1 cellular context compared by ENCODE assay signal in genomic region chr4:76215120-76215519, GRCh38.
TF ChIP-seq lines count a peak whose summit lies in the region.

No MANE protein-coding gene starts in this region.

TF ChIP-seq in HepG2, 621 proteins besides CTCF, POLR2A, EP300 and RAD21:
- TF ChIP-seq SNAPC2 (CRISPR knock-in tag; IDR thresholded peaks at IDR 0.05) (no peak), PAX8 (CRISPR knock-in tag; IDR thresholded peaks at IDR 0.05; ENCODE audit: borderline replicate concordance) (no peak), RBM39 (IDR thresholded peaks at IDR 0.05; ENCODE audit: low read depth, low read length, poor library complexity, severe bottlenecking) (no peak), ZKSCAN1 (IDR thresholded peaks at IDR 0.05; ENCODE audit: low read length) (no peak), HOXA3 (CRISPR knock-in tag; IDR thresholded peaks at IDR 0.05) (no peak), GFI1 (CRISPR knock-in tag; IDR thresholded peaks at IDR 0.05; ENCODE audit: borderline replicate concordance) (no peak), ZNF180 (CRISPR knock-in tag; IDR thresholded peaks at IDR 0.05; ENCODE audit: borderline replicate concordance, low read depth) (no peak), ZBTB2 (CRISPR knock-in tag; IDR thresholded peaks at IDR 0.05; ENCODE audit: low read depth) (no peak), HCFC1 (IDR thresholded peaks at IDR 0.05; ENCODE audit: low read depth, low read length) (no peak), ZZZ3 (CRISPR knock-in tag; IDR thresholded peaks at IDR 0.05; ENCODE audit: borderline replicate concordance) (no peak), MAFF (IDR thresholded peaks at IDR 0.05; ENCODE audit: low read depth, low read length) (no peak), ZNF33A (CRISPR knock-in tag; IDR thresholded peaks at IDR 0.05; ENCODE audit: borderline replicate concordance) (no peak), STAG1 (CRISPR knock-in tag; IDR thresholded peaks at IDR 0.05) (no peak), MXD1 (CRISPR knock-in tag; IDR thresholded peaks at IDR 0.05) (no peak), GATAD1 (CRISPR knock-in tag; IDR thresholded peaks at IDR 0.05) (no peak)
- TF ChIP-seq, protein P1, sequence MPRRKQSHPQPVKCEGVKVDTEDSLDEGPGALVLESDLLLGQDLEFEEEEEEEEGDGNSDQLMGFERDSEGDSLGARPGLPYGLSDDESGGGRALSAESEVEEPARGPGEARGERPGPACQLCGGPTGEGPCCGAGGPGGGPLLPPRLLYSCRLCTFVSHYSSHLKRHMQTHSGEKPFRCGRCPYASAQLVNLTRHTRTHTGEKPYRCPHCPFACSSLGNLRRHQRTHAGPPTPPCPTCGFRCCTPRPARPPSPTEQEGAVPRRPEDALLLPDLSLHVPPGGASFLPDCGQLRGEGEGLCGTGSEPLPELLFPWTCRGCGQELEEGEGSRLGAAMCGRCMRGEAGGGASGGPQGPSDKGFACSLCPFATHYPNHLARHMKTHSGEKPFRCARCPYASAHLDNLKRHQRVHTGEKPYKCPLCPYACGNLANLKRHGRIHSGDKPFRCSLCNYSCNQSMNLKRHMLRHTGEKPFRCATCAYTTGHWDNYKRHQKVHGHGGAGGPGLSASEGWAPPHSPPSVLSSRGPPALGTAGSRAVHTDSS (CRISPR knock-in tag; conservative IDR thresholded peaks at IDR 0.05): no peak
- TF ChIP-seq, protein P2, sequence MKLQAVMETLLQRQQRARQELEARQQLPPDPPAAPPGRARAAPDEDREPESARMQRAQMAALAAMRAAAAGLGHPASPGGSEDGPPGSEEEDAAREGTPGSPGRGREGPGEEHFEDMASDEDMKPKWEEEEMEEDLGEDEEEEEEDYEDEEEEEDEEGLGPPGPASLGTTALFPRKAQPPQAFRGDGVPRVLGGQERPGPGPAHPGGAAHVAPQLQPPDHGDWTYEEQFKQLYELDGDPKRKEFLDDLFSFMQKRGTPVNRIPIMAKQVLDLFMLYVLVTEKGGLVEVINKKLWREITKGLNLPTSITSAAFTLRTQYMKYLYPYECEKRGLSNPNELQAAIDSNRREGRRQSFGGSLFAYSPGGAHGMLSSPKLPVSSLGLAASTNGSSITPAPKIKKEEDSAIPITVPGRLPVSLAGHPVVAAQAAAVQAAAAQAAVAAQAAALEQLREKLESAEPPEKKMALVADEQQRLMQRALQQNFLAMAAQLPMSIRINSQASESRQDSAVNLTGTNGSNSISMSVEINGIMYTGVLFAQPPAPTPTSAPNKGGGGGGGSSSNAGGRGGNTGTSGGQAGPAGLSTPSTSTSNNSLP (IDR thresholded peaks at IDR 0.05; ENCODE audit: low read depth, low read length): no peak
- TF ChIP-seq, protein P3, sequence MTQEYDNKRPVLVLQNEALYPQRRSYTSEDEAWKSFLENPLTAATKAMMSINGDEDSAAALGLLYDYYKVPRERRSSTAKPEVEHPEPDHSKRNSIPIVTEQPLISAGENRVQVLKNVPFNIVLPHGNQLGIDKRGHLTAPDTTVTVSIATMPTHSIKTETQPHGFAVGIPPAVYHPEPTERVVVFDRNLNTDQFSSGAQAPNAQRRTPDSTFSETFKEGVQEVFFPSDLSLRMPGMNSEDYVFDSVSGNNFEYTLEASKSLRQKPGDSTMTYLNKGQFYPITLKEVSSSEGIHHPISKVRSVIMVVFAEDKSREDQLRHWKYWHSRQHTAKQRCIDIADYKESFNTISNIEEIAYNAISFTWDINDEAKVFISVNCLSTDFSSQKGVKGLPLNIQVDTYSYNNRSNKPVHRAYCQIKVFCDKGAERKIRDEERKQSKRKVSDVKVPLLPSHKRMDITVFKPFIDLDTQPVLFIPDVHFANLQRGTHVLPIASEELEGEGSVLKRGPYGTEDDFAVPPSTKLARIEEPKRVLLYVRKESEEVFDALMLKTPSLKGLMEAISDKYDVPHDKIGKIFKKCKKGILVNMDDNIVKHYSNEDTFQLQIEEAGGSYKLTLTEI (CRISPR knock-in tag; conservative IDR thresholded peaks at IDR 0.05): no peak
- TF ChIP-seq, protein P4, sequence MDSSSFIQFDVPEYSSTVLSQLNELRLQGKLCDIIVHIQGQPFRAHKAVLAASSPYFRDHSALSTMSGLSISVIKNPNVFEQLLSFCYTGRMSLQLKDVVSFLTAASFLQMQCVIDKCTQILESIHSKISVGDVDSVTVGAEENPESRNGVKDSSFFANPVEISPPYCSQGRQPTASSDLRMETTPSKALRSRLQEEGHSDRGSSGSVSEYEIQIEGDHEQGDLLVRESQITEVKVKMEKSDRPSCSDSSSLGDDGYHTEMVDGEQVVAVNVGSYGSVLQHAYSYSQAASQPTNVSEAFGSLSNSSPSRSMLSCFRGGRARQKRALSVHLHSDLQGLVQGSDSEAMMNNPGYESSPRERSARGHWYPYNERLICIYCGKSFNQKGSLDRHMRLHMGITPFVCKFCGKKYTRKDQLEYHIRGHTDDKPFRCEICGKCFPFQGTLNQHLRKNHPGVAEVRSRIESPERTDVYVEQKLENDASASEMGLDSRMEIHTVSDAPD (CRISPR knock-in tag; IDR thresholded peaks at IDR 0.05): no peak
TF ChIP-seq in HepG2: peak in this region for 0.
